In genomic region chr11:59954219-59954847, GRCh38 we compare ENCODE assay signal across 25 cellular contexts. TPM values are rescaled to one million over a fixed set of nuclear protein-coding genes. Genes with fewer than 3 reads are reported as not detected.
"Had no signal": no experiment of that assay in that cellular context is flagged by ENCODE, and none has a peak within 500 bp of the region (broad histone marks: within the 10 kb centered on the region; RNA-seq: fewer than 3 reads in every experiment).

No MANE protein-coding gene starts in this region.

- H3K27ac Mint-ChIP-seq: IgD-negative memory B cell had no signal

- H3K27me3 Mint-ChIP-seq: IgD-negative memory B cell had no signal

- H3K4me3 Mint-ChIP-seq: IgD-negative memory B cell had no signal

- H3K4me1 Mint-ChIP-seq: IgD-negative memory B cell had no signal

- DNase-seq: Karpas-422, KG1, MG63, NCI-H1048, NCI-H1105, NCI-H1417 treated with DMSO at 0.1 percent for 48 hours, NCI-H146, NCI-H1694 treated with DMSO at 0.1 percent for 48 hours, NCI-H1930, NCI-H2081, NCI-H2107, NCI-H2227 treated with DMSO at 0.1 percent for 48 hours, NCI-H524, NCI-H526 treated with DMSO at 0.1 percent for 48 hours, NCI-H748 treated with DMSO at 0.1 percent for 48 hours, Right ventricle myocardium superior, RPMI8226, SIG-M5 had no signal

- H3K4me3 ChIP-seq: MG63, SJSA1, SK-N-MC had no signal

- H3K9me3 Mint-ChIP-seq: IgD-negative memory B cell had no signal

- H3K27me3 ChIP-seq: MG63, SJSA1 had no signal

- H3K9me3 ChIP-seq: MG63, SJSA1 had no signal

- H3K27ac ChIP-seq: SJSA1, SK-N-MC had no signal

- H3K4me1 ChIP-seq: SJSA1 had no signal

- FAIRE-seq: RCC 7860 had no signal

- H3K36me3 ChIP-seq: MG63, SJSA1 had no signal

RNA-seq across cellular contexts. Expression of gene OOSP4A, which starts 9.5 kb away (rescaled TPM):
- total RNA-seq: HT1080; NCI-H460; Right ventricle myocardium superior; SJSA1; T-helper 1 cell treated with Interleukin-12 subunit alpha and Interleukin-12 subunit beta and Interleukin-4 antibody, amounts not matched to agents 30 ng/mL and 1 ng/mL, for 36 hours had no signal
- polyA plus RNA-seq: IgD-negative memory B cell had no signal

RNA-seq across cellular contexts. Expression of gene OOSP1, which starts 16.1 kb away (rescaled TPM):
- total RNA-seq: HT1080; NCI-H460; Right ventricle myocardium superior; SJSA1; T-helper 1 cell treated with Interleukin-12 subunit alpha and Interleukin-12 subunit beta and Interleukin-4 antibody, amounts not matched to agents 30 ng/mL and 1 ng/mL, for 36 hours had no signal
- polyA plus RNA-seq: IgD-negative memory B cell had no signal
